31 cellular contexts compared by ENCODE assay signal in the genomic region with DNA sequence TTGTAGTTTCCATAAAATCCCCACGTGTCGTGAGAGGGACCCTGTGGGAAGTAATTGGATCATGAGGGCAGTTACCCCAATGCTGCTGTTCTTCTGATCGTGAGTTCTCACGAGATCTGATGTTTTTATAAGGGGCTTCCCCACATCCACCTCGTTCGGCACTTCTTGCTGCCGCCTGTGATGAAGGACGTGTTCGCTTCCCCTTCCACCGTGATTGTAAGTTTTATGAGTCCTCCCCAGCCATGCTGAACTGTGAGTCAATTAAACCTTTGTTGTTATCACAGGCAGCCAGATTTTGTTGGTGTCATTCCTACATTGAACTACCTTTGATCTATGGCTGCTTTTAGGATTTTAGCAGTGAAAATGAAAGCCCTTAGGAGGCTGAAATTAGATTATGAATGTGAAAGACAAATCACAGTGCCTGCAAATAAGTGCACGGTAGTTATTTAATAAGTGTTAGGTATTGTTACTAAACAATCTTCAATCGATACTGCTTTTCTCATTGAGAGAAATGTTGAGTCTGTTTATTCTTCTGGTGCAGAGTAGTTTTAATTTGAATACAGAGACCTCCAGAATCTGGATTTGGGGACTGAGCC.
DNase-seq lines count a peak whose midpoint lies in the region; ATAC-seq, FAIRE-seq and TF ChIP-seq lines count a peak whose summit lies in the region.
"Had no signal": no experiment of that assay in that cellular context is flagged by ENCODE, and none has a peak within 500 bp of the region (broad histone marks: within the 10 kb centered on the region; RNA-seq: fewer than 3 reads in every experiment).

No MANE protein-coding gene starts in this region.

- no peak overlapping the region for H4K5ac ChIP-seq in mesendoderm (ENCODE audit: low read length)

- no peak overlapping the region for H3K23ac ChIP-seq in mesendoderm (ENCODE audit: low read length)

- no peak overlapping the region for H2BK120ac ChIP-seq in mesendoderm (ENCODE audit: low read depth, low read length)

- no peak overlapping the region for H4K8ac ChIP-seq in mesendoderm (ENCODE audit: low read depth, low read length)

- no peak for FAIRE-seq in pancreas (lab: Jason Lieb, UNC)
- FAIRE-seq: GM12891, K562, keratinocyte had no signal

- no peaks in the 10 kb centered on the region for H3K36me3 ChIP-seq in pancreas
- H3K36me3 ChIP-seq in mesendoderm (ENCODE audit: control insufficient read depth, insufficient read depth, low read length), result no peaks in the 10 kb centered on the region
- H3K36me3 ChIP-seq: ascending aorta, cardiac muscle cell, colonic mucosa, lower lobe of right lung had no signal

- H3K4me3 ChIP-seq in GM12865 (ENCODE audit: low read depth, low read length) (peak overlapping the region; percentile 31), pancreas (no peak overlapping the region), mesendoderm (ENCODE audit: low read length) (no peak overlapping the region)
- H3K4me3 ChIP-seq: ascending aorta, cardiac muscle cell, colonic mucosa, K562, lower lobe of right lung had no signal

- intact Hi-C loops in pancreas (cut with DNase I), result no loop called here

- peak; percentile 44 for DNase-seq in GM12865 (ENCODE audit: low read depth)
- DNase-seq in MV-4-11 (lab: John Stamatoyannopoulos, UW), result peak; percentile 72
- peak; percentile 34 for DNase-seq in left kidney (ENCODE audit: low read depth, low spot score)
- no peak for DNase-seq in NCI-H2081 treated with DMSO at 0.1 percent for 48 hours (lab: John Stamatoyannopoulos, UW)
- DNase-seq in pancreas, result no peak
- DNase-seq in DMS153 (lab: John Stamatoyannopoulos, UW), result no peak
- no peak for DNase-seq in mesendoderm
- DNase-seq: activated CD8-positive, alpha-beta T cell treated with anti-CD3 and anti-CD28 coated beads, Interleukin-2, amount 10 ng/mL, durations not matched to agents 7 days and 5 days; activated effector memory CD4-positive, alpha-beta T cell treated with Interleukin-2 at 50 U/mL for 16 hours; activated naive CD8-positive, alpha-beta T cell treated with anti-CD3 and anti-CD28 coated beads, Interleukin-2, amount 10 ng/mL, durations not matched to agents 7 days and 5 days; activated T-cell treated with anti-CD3 and anti-CD28 coated beads for 4 hours; CD4-positive, CD25-positive, alpha-beta regulatory T cell; colonic mucosa; effector memory CD8-positive, alpha-beta T cell; foreskin fibroblast; head of caudate nucleus; HFFc6; lower lobe of right lung; NCI-H1436 treated with DMSO at 0.1 percent for 48 hours; NCI-H2107; NCI-H82; SK-N-SH; stimulated activated naive CD8-positive, alpha-beta T cell treated with anti-CD3 and anti-CD28 coated beads, Interleukin-15, amount 100 ng/mL, for 72 hours; T-helper 2 cell had no signal

- H3K9me3 ChIP-seq in pancreas, result no peaks in the 10 kb centered on the region
- H3K9me3 ChIP-seq: ascending aorta, colonic mucosa, lower lobe of right lung, SK-N-SH had no signal

- WGBS in pancreas, 2 donors, result 64 to 65% methylated on average over 12 of the region's 12 CpGs
- WGBS in mesendoderm (ENCODE audit: extremely low coverage, insufficient coverage, low lambda C conversion rate), result no CpG with 5 or more reads among the region's 12 CpGs

- ATAC-seq in GM19324 (IDR thresholded peaks at IDR 0.05; ENCODE audit: low FRiP score, unreplicated experiment) (peak; percentile 64), pancreas (no peak)
- ATAC-seq: activated CD8-positive, alpha-beta T cell treated with anti-CD3 and anti-CD28 coated beads, Interleukin-2, amount 10 ng/mL, durations not matched to agents 7 days and 5 days; effector memory CD8-positive, alpha-beta T cell; esophagus mucosa; K562; lower lobe of right lung; stimulated activated naive CD8-positive, alpha-beta T cell treated with anti-CD3 and anti-CD28 coated beads, Interleukin-15, amount 100 ng/mL, for 72 hours had no signal

- H2AK5ac ChIP-seq in mesendoderm (ENCODE audit: low read length), result no peak overlapping the region

- no peak overlapping the region for H2BK5ac ChIP-seq in mesendoderm (ENCODE audit: low read length)

- no peaks in the 10 kb centered on the region for H3K79me2 ChIP-seq in mesendoderm (ENCODE audit: control insufficient read depth, insufficient read depth, low read length)

- no peak for TF ChIP-seq CTCF in GM12865 (IDR thresholded peaks at IDR 0.05; ENCODE audit: insufficient read depth, low read depth, low read length, missing control alignments)
- TF ChIP-seq CTCF in pancreas (IDR thresholded peaks at IDR 0.05), result no peak

- H3K9ac ChIP-seq in mesendoderm (ENCODE audit: low read length), result no peak overlapping the region
- H3K9ac ChIP-seq: SK-N-SH had no signal

- no peak overlapping the region for H3K27ac ChIP-seq in pancreas
- no peak overlapping the region for H3K27ac ChIP-seq in mesendoderm (ENCODE audit: low read depth, low read length)
- H3K27ac ChIP-seq: ascending aorta, cardiac muscle cell, colonic mucosa, lower lobe of right lung had no signal

- no peak overlapping the region for H3K4ac ChIP-seq in mesendoderm (ENCODE audit: low read depth, low read length)

- H3K56ac ChIP-seq in mesendoderm (ENCODE audit: low read length), result no peak overlapping the region

- no peaks in the 10 kb centered on the region for H3K4me1 ChIP-seq in pancreas
- no peaks in the 10 kb centered on the region for H3K4me1 ChIP-seq in mesendoderm (ENCODE audit: control insufficient read depth, low read depth, low read length)
- H3K4me1 ChIP-seq: ascending aorta, lower lobe of right lung had no signal

- H3K79me1 ChIP-seq in mesendoderm (ENCODE audit: low read length), result no peaks in the 10 kb centered on the region

- H3K18ac ChIP-seq in mesendoderm (ENCODE audit: low read length), result no peak overlapping the region

- H3K4me2 ChIP-seq in mesendoderm (ENCODE audit: low read length), result no peak overlapping the region
- H3K4me2 ChIP-seq: SK-N-SH had no signal

- H3K27me3 ChIP-seq in pancreas (no peaks in the 10 kb centered on the region), mesendoderm (ENCODE audit: insufficient read depth, low read length, poor library complexity) (no peaks in the 10 kb centered on the region)
- H3K27me3 ChIP-seq: ascending aorta, cardiac muscle cell, colonic mucosa had no signal

- no peak overlapping the region for H2BK15ac ChIP-seq in mesendoderm (replicated peaks; ENCODE audit: low read depth)

Comparison
In these comparisons a context has a peak if more than half of its experiments do, and no peak if none do; other contexts are left out.
1. DNase-seq: peak in GM12865 (single experiment), MV-4-11 (single experiment) and left kidney (single experiment); none in NCI-H2081 treated with DMSO at 0.1 percent for 48 hours (single experiment), pancreas (0 of 6), DMS153 (single experiment) and mesendoderm (single experiment).